ENCODE assay signal across 24 cellular contexts in the genomic region with DNA sequence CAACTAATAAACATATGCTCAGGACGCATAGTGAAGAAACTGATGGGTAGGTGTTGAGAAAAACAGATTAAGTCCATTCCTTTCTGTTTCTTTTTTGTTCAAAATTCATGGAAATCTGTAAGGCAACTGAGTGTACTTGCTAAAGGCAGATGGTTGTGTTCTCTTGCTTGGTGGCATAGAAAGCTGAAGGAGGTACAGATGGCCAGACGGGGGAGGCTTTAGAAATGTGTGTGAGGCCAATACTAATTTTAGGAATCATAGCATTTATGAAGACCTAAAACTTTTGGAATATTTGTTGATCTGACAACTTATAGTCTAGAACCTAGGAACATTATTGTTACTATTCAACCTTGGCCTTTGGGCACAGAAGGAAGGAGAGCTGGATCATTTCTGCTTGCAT. TPM values are rescaled to one million over a fixed set of nuclear protein-coding genes. Genes with fewer than 3 reads are reported as not detected.
"Had no signal": no experiment of that assay in that cellular context is flagged by ENCODE, and none has a peak within 500 bp of the region (broad histone marks: within the 10 kb centered on the region; RNA-seq: fewer than 3 reads in every experiment).

No MANE protein-coding gene starts in this region.

- H3K27me3 ChIP-seq: MG63 had no signal

- DNase-seq: IMR-90, Karpas-422, KG1, MG63, NCI-H1092, NCI-H1105 treated with DMSO at 0.1 percent for 48 hours, NCI-H1417 treated with DMSO at 0.1 percent for 48 hours, NCI-H146, NCI-H1694 treated with DMSO at 0.1 percent for 48 hours, NCI-H1930, NCI-H2081, NCI-H2107, NCI-H2227 treated with DMSO at 0.1 percent for 48 hours, NCI-H524, NCI-H526 treated with DMSO at 0.1 percent for 48 hours, NCI-H774, Right ventricle myocardium superior, RPMI8226, SK-N-SH, SW 1271 had no signal

- H3K36me3 ChIP-seq: MG63 had no signal

- H3K9me3 ChIP-seq: MG63, SK-N-SH had no signal

- ATAC-seq: HepG2 had no signal

- H3K4me3 ChIP-seq: MG63 had no signal

RNA-seq across cellular contexts. Expression of gene EMCN, which starts 56.8 kb away (rescaled TPM):
- total RNA-seq: HepG2, HT1080, IMR-90, NCI-H460, SK-MEL-5 had no signal
- polyA plus RNA-seq: HepG2, IMR-90 had no signal
